Comparison of ENCODE assay signal across 9 cellular contexts in the genomic region with DNA sequence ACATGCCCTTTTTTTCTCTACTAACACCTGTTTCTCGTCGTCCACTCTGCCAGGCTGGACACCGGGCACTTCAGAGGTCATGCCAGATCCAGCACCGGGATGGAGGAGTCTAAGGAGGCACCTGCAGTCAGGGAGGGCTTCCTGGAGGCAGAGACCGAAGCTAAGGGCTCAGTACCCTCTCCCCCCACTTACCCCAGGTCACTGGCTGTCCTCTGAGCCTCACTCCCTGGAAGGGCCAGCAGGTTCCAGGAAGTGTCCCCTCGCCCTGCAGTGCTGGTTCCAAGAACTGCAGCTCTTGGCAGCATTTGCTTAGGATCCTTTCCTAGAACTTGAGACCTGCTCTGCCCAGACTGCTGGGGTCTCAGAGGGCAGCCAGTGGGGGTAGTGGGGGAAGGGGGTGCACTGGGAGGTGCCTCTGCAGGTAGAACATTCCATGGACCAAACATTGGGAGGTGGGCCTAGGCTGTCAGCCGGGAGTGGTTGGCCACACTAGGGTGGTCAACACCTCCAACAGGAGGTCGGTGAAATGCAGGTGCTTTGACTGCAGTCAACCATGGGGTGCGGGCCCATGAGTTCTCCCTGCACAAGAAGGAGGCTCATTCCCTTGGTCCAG. TPM values are rescaled to one million over a fixed set of nuclear protein-coding genes. Genes with fewer than 3 reads are reported as not detected.
A peak's percentile ranks its signal among the peaks of the same experiment; 100 is the strongest.
DNase-seq lines count a peak whose midpoint lies in the region; ATAC-seq and TF ChIP-seq lines count a peak whose summit lies in the region.
"Had no signal": no experiment of that assay in that cellular context is flagged by ENCODE, and none has a peak within 500 bp of the region (broad histone marks: within the 10 kb centered on the region; RNA-seq: fewer than 3 reads in every experiment).

No MANE protein-coding gene starts in this region.

- H3K4me2 ChIP-seq in mammary epithelial cell (ENCODE audit: insufficient read depth, low read depth, low read length) = no peak overlapping the region

- H3K9me3 ChIP-seq in breast epithelium (no peaks in the 10 kb centered on the region), mammary epithelial cell (replicated peaks; ENCODE audit: insufficient read depth, low read length) (no peaks in the 10 kb centered on the region), adipocyte (ENCODE audit: control insufficient read depth, low read length) (no peaks in the 10 kb centered on the region), muscle layer of colon (ENCODE audit: low read length) (no peaks in the 10 kb centered on the region), transverse colon (no peaks in the 10 kb centered on the region)

- WGBS in mammary epithelial cell (ENCODE audit: low coverage, missing lambda C conversion rate) = 86% methylated on average over 3 of the region's 9 CpGs
- 70 to 76% methylated on average over 2 to 9 of the region's 9 CpGs for WGBS in transverse colon (ENCODE audit: low coverage in 1 of 2), 2 donors

- H3K27ac ChIP-seq in breast epithelium = peak overlapping the region; percentile 98 to 99
- no peak overlapping the region for H3K27ac ChIP-seq in mammary epithelial cell (ENCODE audit: insufficient read depth, low read depth, low read length)
- peak overlapping the region; percentile 86 for H3K27ac ChIP-seq in muscle layer of colon (ENCODE audit: low read depth, low read length)
- H3K27ac ChIP-seq in transverse colon = peak overlapping the region; percentile 91 to 98 (median 94)
- H3K27ac ChIP-seq: SK-N-MC had no signal

- dilution Hi-C loops in mammary epithelial cell (cut with HindIII; ENCODE audit: low sequenced_read_pairs) = loop anchor here (5.0 kb wide), 2 partner anchors 63 to 238 kb away; no protein-coding TSS in a partner anchor

- DNase-seq in breast epithelium (ENCODE audit: low spot score in 2 of 2) = no peak
- no peak for DNase-seq in mammary epithelial cell
- DNase-seq in adipocyte (ENCODE audit: low read depth) = no peak
- no peak for DNase-seq in transverse colon
- no peak for DNase-seq in midbrain (lab: John Stamatoyannopoulos, UW)
- no peak for DNase-seq in NCI-H2227 treated with DMSO at 0.1 percent for 48 hours (lab: John Stamatoyannopoulos, UW)

- no peak overlapping the region for H2AFZ ChIP-seq in mammary epithelial cell (ENCODE audit: low read depth, low read length)

- H3K9ac ChIP-seq in mammary epithelial cell (ENCODE audit: insufficient read depth, low read length) = no peak overlapping the region
- peak overlapping the region; percentile 16 for H3K9ac ChIP-seq in adipocyte (ENCODE audit: low read length)
- no peak overlapping the region for H3K9ac ChIP-seq in muscle layer of colon (ENCODE audit: low read length)

- H3K4me1 ChIP-seq in breast epithelium (peaks cover 20 to 52% of the 10 kb centered on the region in 2 donors), mammary epithelial cell (ENCODE audit: insufficient read depth, low read length) (peaks cover 31% of the 10 kb centered on the region), adipocyte (ENCODE audit: control insufficient read depth, insufficient read depth, low read length) (peaks cover 30% of the 10 kb centered on the region), muscle layer of colon (ENCODE audit: insufficient read depth, low read length) (peaks cover 51% of the 10 kb centered on the region), transverse colon (peaks cover 31 to 54% (median 44%) of the 10 kb centered on the region in 4 donors)

- BruUV-seq in mammary epithelial cell (replicated peaks; lab: Mats Ljungman, UMichigan) = no TSS peak

- H3K4me3 ChIP-seq in breast epithelium (no peak overlapping the region), mammary epithelial cell (replicated peaks in 1 of 3; ENCODE audit: insufficient read depth in 1 of 3, low read depth in 2 of 3, low read length in 3 of 3) (no peak overlapping the region), adipocyte (ENCODE audit: low read length) (no peak overlapping the region), muscle layer of colon (ENCODE audit: low read depth in 1 of 2, low read length in 2 of 2) (no peak overlapping the region), transverse colon (no peak overlapping the region)
- H3K4me3 ChIP-seq: SK-N-MC had no signal

- in situ Hi-C loops in mammary epithelial cell (cut with MboI; ENCODE audit: low sequenced_read_pairs in 2 of 2) = no loop called here
- in situ Hi-C loops in transverse colon (cut with MboI; ENCODE audit: low pct_ligation_motif_present in 1 of 4, low pct_unique_long_range_greater_than_20kb in 1 of 4, low sequenced_read_pairs in 3 of 4) = loop anchor here in 2 of 4 donors (25.0 kb wide), 1 partner anchor 787 kb away; a partner anchor contains a TSS

- no peak for ATAC-seq in HG03378 (IDR thresholded peaks at IDR 0.05; ENCODE audit: unreplicated experiment)

- H3K36me3 ChIP-seq in breast epithelium = no peaks in the 10 kb centered on the region
- no peaks in the 10 kb centered on the region for H3K36me3 ChIP-seq in mammary epithelial cell (ENCODE audit: insufficient read depth, low read length)
- H3K36me3 ChIP-seq in adipocyte (ENCODE audit: control insufficient read depth, insufficient read depth, low read length, severe bottlenecking) = peaks cover 4% of the 10 kb centered on the region
- H3K36me3 ChIP-seq in muscle layer of colon (ENCODE audit: insufficient read depth, low read length) = no peaks in the 10 kb centered on the region
- no peaks in the 10 kb centered on the region for H3K36me3 ChIP-seq in transverse colon

- TF ChIP-seq EP300 in transverse colon (IDR thresholded peaks at IDR 0.05; ENCODE audit: low read depth) = no peak

- no peaks in the 10 kb centered on the region for H4K20me1 ChIP-seq in mammary epithelial cell (ENCODE audit: insufficient read depth, low read length)

- CTCF ChIA-PET in mammary epithelial cell (lab: Charles Lee; ENCODE audit: low non-redundant PET) = no interaction called here

- TF ChIP-seq POLR2A in breast epithelium (IDR thresholded peaks at IDR 0.05) (no peak), transverse colon (IDR thresholded peaks at IDR 0.05) (no peak)

- intact Hi-C loops in breast epithelium (cut with DNase I; ENCODE audit: low total_unique reads) = no loop called here
- intact Hi-C loops in mammary epithelial cell (cut with micrococcal nuclease) = no loop called here
- intact Hi-C loops in transverse colon (cut with DNase I; ENCODE audit: low total_unique reads) = no loop called here

- no peaks in the 10 kb centered on the region for H3K79me2 ChIP-seq in mammary epithelial cell (ENCODE audit: insufficient read depth, low read length)

- H3K27me3 ChIP-seq in breast epithelium = no peaks in the 10 kb centered on the region
- no peaks in the 10 kb centered on the region for H3K27me3 ChIP-seq in mammary epithelial cell (ENCODE audit: insufficient read depth, low read length)
- H3K27me3 ChIP-seq in adipocyte (replicated peaks; ENCODE audit: control insufficient read depth, insufficient read depth, low read length) = no peaks in the 10 kb centered on the region
- H3K27me3 ChIP-seq in muscle layer of colon (ENCODE audit: control insufficient read depth in 1 of 2, insufficient read depth in 2 of 2, low read length in 2 of 2) = no peaks in the 10 kb centered on the region
- H3K27me3 ChIP-seq in transverse colon = no peaks in the 10 kb centered on the region

- no peak for TF ChIP-seq CTCF in breast epithelium (IDR thresholded peaks at IDR 0.05)
- no peak for TF ChIP-seq CTCF in mammary epithelial cell (conservative IDR thresholded peaks at IDR 0.05 in 1 of 2, IDR thresholded peaks at IDR 0.05 in 1 of 2; ENCODE audit: extremely low read depth in 1 of 2, insufficient read depth in 1 of 2, low read depth in 1 of 2, low read length in 2 of 2)
- no peak for TF ChIP-seq CTCF in transverse colon (IDR thresholded peaks at IDR 0.05)

RNA-seq across cellular contexts. Expression of a gene that starts 11.3 kb away (rescaled TPM):
- total RNA-seq in breast epithelium (10 to 100 TPM in 2 of 3 donors, 1 to 10 TPM in 1; 5.4 to 29.6 (median 17.4) TPM), mammary epithelial cell (1 to 10 TPM; 1.8 to 2.8 TPM), transverse colon (10 to 100 TPM in 2 of 4 donors, 1 to 10 TPM in 2; 3.0 to 15.9 (median 9.2) TPM)
- 3.6 TPM for polyA plus RNA-seq in mammary epithelial cell
- 8.8 TPM for polyA minus RNA-seq in mammary epithelial cell

RNA-seq across cellular contexts. Expression of a gene that starts 16.7 kb away (rescaled TPM):
- total RNA-seq in breast epithelium (10 to 100 TPM; 30.4 to 38.4 (median 30.8) TPM), mammary epithelial cell (100 to 1,000 TPM in 1 of 2 donors, 10 to 100 TPM in 1; 94.9 to 138 TPM), transverse colon (10 to 100 TPM; 21.3 to 37.8 (median 26.9) TPM)
- 259 TPM for polyA plus RNA-seq in mammary epithelial cell
- polyA minus RNA-seq in mammary epithelial cell = 258 TPM

RNA-seq across cellular contexts. Expression of a gene that starts 30.9 kb away (rescaled TPM):
- total RNA-seq in breast epithelium = 10 to 100 TPM in 1 of 3 donors, 1 to 10 TPM in 2; 6.1 to 10.7 (median 9.2) TPM
- total RNA-seq in mammary epithelial cell = 10 to 100 TPM; 14.2 to 23.1 TPM
- polyA plus RNA-seq in mammary epithelial cell = 15.4 TPM
- 8.5 TPM for polyA minus RNA-seq in mammary epithelial cell
- 10 to 100 TPM in 1 of 4 donors, 1 to 10 TPM in 3; 7.3 to 11.6 (median 7.9) TPM for total RNA-seq in transverse colon

RNA-seq across cellular contexts. Expression of a gene that starts 32.7 kb away (rescaled TPM):
- total RNA-seq in breast epithelium = 10 to 100 TPM; 10.7 to 16.8 (median 15.1) TPM
- total RNA-seq in mammary epithelial cell = 1 to 10 TPM in 1 of 2 donors, under 1 TPM in 1; 0.80 to 6.5 TPM
- 2.1 TPM for polyA plus RNA-seq in mammary epithelial cell
- not detected for polyA minus RNA-seq in mammary epithelial cell
- 10 to 100 TPM in 1 of 4 donors, 1 to 10 TPM in 3; 1.9 to 10.2 (median 4.3) TPM for total RNA-seq in transverse colon
